ENCODE assay signal across 19 cellular contexts in genomic region chr4:57193164-57193810, GRCh38.
"Had no signal": no experiment of that assay in that cellular context is flagged by ENCODE, and none has a peak within 500 bp of the region (broad histone marks: within the 10 kb centered on the region; RNA-seq: fewer than 3 reads in every experiment).

No MANE protein-coding gene starts in this region.

- H3K4me1 ChIP-seq: pancreas, right lobe of liver, upper lobe of right lung had no signal

- H3K27ac Mint-ChIP-seq: activated naive CD4-positive, alpha-beta T cell treated with anti-CD3 and anti-CD28 coated beads, Interleukin-2, amount 50 U/mL, for 72 hours; memory B cell; natural killer cell; stimulated activated memory B cell treated with anti-CD40 and anti-IgM and Interleukin-4, amounts not matched to agents 10 μg/mL and 1 μg/mL and 100 μg/mL, for 72 hours; T-cell; T-helper 2 cell treated with Interferon-gamma antibody and Interleukin-4, amounts not matched to agents 5 μg/mL and 100 μg/mL, for 36 hours had no signal

- H3K9me3 Mint-ChIP-seq: activated naive CD4-positive, alpha-beta T cell treated with anti-CD3 and anti-CD28 coated beads, Interleukin-2, amount 50 U/mL, for 72 hours; memory B cell; natural killer cell; T-cell; T-helper 2 cell treated with Interferon-gamma antibody and Interleukin-4, amounts not matched to agents 5 μg/mL and 100 μg/mL, for 36 hours had no signal

- H3K36me3 Mint-ChIP-seq: activated naive CD4-positive, alpha-beta T cell treated with anti-CD3 and anti-CD28 coated beads, Interleukin-2, amount 50 U/mL, for 72 hours; memory B cell; natural killer cell; stimulated activated memory B cell treated with anti-CD40 and anti-IgM and Interleukin-4, amounts not matched to agents 10 μg/mL and 1 μg/mL and 100 μg/mL, for 72 hours; T-cell had no signal

- H3K9me3 ChIP-seq: pancreas, right lobe of liver, upper lobe of right lung had no signal

- DNase-seq: activated T-cell treated with anti-CD3 and anti-CD28 coated beads, Interleukin-2, amount 50 U/mL, for 1 hour; aorta; brain microvascular endothelial cell; central memory CD4-positive, alpha-beta T cell; dermis blood vessel endothelial cell; effector CD8-positive, alpha-beta T cell; glutamatergic neuron; natural killer cell; pancreas; right lobe of liver; stimulated activated CD4-positive, alpha-beta T cell treated with anti-CD3 and anti-CD28 coated beads, Interleukin-15, amount 100 ng/mL, for 24 hours; T-cell; upper lobe of right lung had no signal

- H3K4me3 ChIP-seq: hepatocyte, pancreas, right lobe of liver, smooth muscle cell, upper lobe of right lung had no signal

- H3K4me3 Mint-ChIP-seq: memory B cell; natural killer cell; stimulated activated memory B cell treated with anti-CD40 and anti-IgM and Interleukin-4, amounts not matched to agents 10 μg/mL and 1 μg/mL and 100 μg/mL, for 72 hours; T-helper 2 cell treated with Interferon-gamma antibody and Interleukin-4, amounts not matched to agents 5 μg/mL and 100 μg/mL, for 36 hours had no signal

- H3K4me1 Mint-ChIP-seq: memory B cell; natural killer cell; stimulated activated memory B cell treated with anti-CD40 and anti-IgM and Interleukin-4, amounts not matched to agents 10 μg/mL and 1 μg/mL and 100 μg/mL, for 72 hours had no signal

- H3K27me3 ChIP-seq: brain microvascular endothelial cell, hepatocyte, pancreas, right lobe of liver had no signal

- H3K27ac ChIP-seq: brain microvascular endothelial cell, hepatocyte, pancreas, right lobe of liver, upper lobe of right lung had no signal

- H3K36me3 ChIP-seq: brain microvascular endothelial cell, pancreas, right lobe of liver, upper lobe of right lung had no signal
